7 cellular contexts compared by ENCODE assay signal in the genomic region with DNA sequence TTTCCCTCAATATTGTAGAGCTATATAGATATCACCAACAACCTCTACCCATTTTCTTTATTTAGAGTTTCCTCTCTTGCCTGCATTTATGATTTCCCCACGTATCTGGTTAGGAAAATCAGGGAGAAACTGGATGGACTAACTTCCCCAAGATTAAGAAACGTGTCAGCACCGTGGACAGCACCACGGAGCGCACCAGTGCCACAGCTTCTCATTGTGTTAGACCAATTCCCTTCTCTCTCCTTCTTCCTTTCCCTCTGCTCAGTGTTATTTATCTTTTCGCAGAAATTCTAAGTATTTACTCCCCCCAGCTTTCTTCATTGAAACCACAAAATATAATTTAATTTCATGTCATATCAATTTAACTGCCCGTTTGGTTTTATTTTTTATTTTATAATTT.
DNase-seq lines count a peak whose midpoint lies in the region; ATAC-seq, FAIRE-seq and TF ChIP-seq lines count a peak whose summit lies in the region.

No MANE protein-coding gene starts in this region.

- no peak overlapping the region for H2BK12ac ChIP-seq in neuronal stem cell (ENCODE audit: low read length)

- FAIRE-seq in H54 (lab: Jason Lieb, UNC): no peak

- no peak overlapping the region for H3K9ac ChIP-seq in neuronal stem cell (ENCODE audit: low read depth, low read length, poor library complexity)

- no peaks in the 10 kb centered on the region for H3K27me3 ChIP-seq in neuronal stem cell (ENCODE audit: control insufficient read depth in 3 of 3, insufficient read depth in 3 of 3, low read depth in 1 of 3, low read length in 3 of 3)

- no peak overlapping the region for H3K27ac ChIP-seq in neuronal stem cell (replicated peaks; ENCODE audit: low read length)

- no peaks in the 10 kb centered on the region for H3K9me3 ChIP-seq in neuronal stem cell (replicated peaks in 1 of 2; ENCODE audit: control insufficient read depth in 2 of 2, insufficient read depth in 1 of 2, low read depth in 1 of 2, low read length in 2 of 2)

- DNase-seq in H54 (ENCODE audit: insufficient read length, low spot score) (peak; percentile 11), RKO (ENCODE audit: low spot score) (peak; percentile 49), fibroblast of gingiva (ENCODE audit: low read depth) (peak; percentile 49), neuronal stem cell (ENCODE audit: low spot score) (peak; percentile 52), NCI-H1092 treated with DMSO at 0.1 percent for 48 hours (lab: John Stamatoyannopoulos, UW) (no peak), NCI-H82 treated with DMSO at 0.1 percent for 48 hours (lab: John Stamatoyannopoulos, UW; ENCODE audit: unreplicated experiment) (no peak)

- H4K91ac ChIP-seq in neuronal stem cell (ENCODE audit: low read depth, low read length, poor library complexity): no peak overlapping the region

- H3K4me1 ChIP-seq in neuronal stem cell (ENCODE audit: control insufficient read depth in 2 of 2, insufficient read depth in 1 of 2, low read depth in 1 of 2, low read length in 2 of 2): no peaks in the 10 kb centered on the region

- no peak overlapping the region for H3K4me3 ChIP-seq in neuronal stem cell (ENCODE audit: low read length in 2 of 2)

- H3K18ac ChIP-seq in neuronal stem cell (ENCODE audit: low read length): no peak overlapping the region

- ATAC-seq in GM21723 (IDR thresholded peaks at IDR 0.05; ENCODE audit: unreplicated experiment): no peak

- H3K36me3 ChIP-seq in neuronal stem cell (replicated peaks in 1 of 2; ENCODE audit: control insufficient read depth in 2 of 2, insufficient read depth in 2 of 2, low read length in 2 of 2): no peaks in the 10 kb centered on the region

- H3K79me1 ChIP-seq in neuronal stem cell (ENCODE audit: low read depth, low read length): no peaks in the 10 kb centered on the region

- no peak overlapping the region for H2AFZ ChIP-seq in neuronal stem cell (ENCODE audit: low read length)

- no peak overlapping the region for H2AK5ac ChIP-seq in neuronal stem cell (ENCODE audit: low read depth, low read length)

- no peak overlapping the region for H3K4me2 ChIP-seq in neuronal stem cell (ENCODE audit: insufficient read depth, low read length, poor library complexity, severe bottlenecking)

- no peak overlapping the region for H2BK120ac ChIP-seq in neuronal stem cell (ENCODE audit: low read depth, low read length)

- no peak overlapping the region for H3K4ac ChIP-seq in neuronal stem cell (ENCODE audit: low read length)

- TF ChIP-seq POLR2A in H54 (IDR thresholded peaks at IDR 0.05; ENCODE audit: low read depth, low read length): no peak

- no peak overlapping the region for H4K8ac ChIP-seq in neuronal stem cell (ENCODE audit: low read depth, low read length)

- H3K23ac ChIP-seq in neuronal stem cell (ENCODE audit: low read depth, low read length, poor library complexity): no peak overlapping the region

- no CpG with 5 or more reads among the region's 7 CpGs for WGBS in neuronal stem cell (ENCODE audit: extremely low coverage in 2 of 2, insufficient read length in 2 of 2, insufficient replicate concordance in 1 of 2), 2 donors

- no peak overlapping the region for H3K14ac ChIP-seq in neuronal stem cell (ENCODE audit: low read length)

- H2BK15ac ChIP-seq in neuronal stem cell (ENCODE audit: low read length): no peak overlapping the region

- no peak overlapping the region for H2BK5ac ChIP-seq in neuronal stem cell (ENCODE audit: low read length)

Comparison
In these comparisons a context has a peak if more than half of its experiments do, and no peak if none do; other contexts are left out.
1. DNase-seq: peak in H54 (single experiment), RKO (single experiment), fibroblast of gingiva (single experiment) and neuronal stem cell (single experiment); none in NCI-H1092 treated with DMSO at 0.1 percent for 48 hours (single experiment) and NCI-H82 treated with DMSO at 0.1 percent for 48 hours (single experiment).